ENCODE assay signal across 1 cellular context in genomic region chr5:181159286-181160143, GRCh38.
TF ChIP-seq lines count a peak whose summit lies in the region.

No MANE protein-coding gene starts in this region.

TF ChIP-seq in HepG2, 621 proteins besides CTCF, POLR2A, EP300 and RAD21 (continued from another document):
- TF ChIP-seq, protein P1, sequence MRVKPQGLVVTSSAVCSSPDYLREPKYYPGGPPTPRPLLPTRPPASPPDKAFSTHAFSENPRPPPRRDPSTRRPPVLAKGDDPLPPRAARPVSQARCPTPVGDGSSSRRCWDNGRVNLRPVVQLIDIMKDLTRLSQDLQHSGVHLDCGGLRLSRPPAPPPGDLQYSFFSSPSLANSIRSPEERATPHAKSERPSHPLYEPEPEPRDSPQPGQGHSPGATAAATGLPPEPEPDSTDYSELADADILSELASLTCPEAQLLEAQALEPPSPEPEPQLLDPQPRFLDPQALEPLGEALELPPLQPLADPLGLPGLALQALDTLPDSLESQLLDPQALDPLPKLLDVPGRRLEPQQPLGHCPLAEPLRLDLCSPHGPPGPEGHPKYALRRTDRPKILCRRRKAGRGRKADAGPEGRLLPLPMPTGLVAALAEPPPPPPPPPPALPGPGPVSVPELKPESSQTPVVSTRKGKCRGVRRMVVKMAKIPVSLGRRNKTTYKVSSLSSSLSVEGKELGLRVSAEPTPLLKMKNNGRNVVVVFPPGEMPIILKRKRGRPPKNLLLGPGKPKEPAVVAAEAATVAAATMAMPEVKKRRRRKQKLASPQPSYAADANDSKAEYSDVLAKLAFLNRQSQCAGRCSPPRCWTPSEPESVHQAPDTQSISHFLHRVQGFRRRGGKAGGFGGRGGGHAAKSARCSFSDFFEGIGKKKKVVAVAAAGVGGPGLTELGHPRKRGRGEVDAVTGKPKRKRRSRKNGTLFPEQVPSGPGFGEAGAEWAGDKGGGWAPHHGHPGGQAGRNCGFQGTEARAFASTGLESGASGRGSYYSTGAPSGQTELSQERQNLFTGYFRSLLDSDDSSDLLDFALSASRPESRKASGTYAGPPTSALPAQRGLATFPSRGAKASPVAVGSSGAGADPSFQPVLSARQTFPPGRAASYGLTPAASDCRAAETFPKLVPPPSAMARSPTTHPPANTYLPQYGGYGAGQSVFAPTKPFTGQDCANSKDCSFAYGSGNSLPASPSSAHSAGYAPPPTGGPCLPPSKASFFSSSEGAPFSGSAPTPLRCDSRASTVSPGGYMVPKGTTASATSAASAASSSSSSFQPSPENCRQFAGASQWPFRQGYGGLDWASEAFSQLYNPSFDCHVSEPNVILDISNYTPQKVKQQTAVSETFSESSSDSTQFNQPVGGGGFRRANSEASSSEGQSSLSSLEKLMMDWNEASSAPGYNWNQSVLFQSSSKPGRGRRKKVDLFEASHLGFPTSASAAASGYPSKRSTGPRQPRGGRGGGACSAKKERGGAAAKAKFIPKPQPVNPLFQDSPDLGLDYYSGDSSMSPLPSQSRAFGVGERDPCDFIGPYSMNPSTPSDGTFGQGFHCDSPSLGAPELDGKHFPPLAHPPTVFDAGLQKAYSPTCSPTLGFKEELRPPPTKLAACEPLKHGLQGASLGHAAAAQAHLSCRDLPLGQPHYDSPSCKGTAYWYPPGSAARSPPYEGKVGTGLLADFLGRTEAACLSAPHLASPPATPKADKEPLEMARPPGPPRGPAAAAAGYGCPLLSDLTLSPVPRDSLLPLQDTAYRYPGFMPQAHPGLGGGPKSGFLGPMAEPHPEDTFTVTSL (CRISPR knock-in tag; IDR thresholded peaks at IDR 0.05; ENCODE audit: borderline replicate concordance): no peak
- TF ChIP-seq ZEB1 (IDR thresholded peaks at IDR 0.05; ENCODE audit: insufficient replicate concordance, low read depth): no peak
TF ChIP-seq in HepG2: peak in this region for 34.
